ENCODE assay signal across 8 cellular contexts in genomic region chr19:48646192-48646911, GRCh38. TPM values are rescaled to one million over a fixed set of nuclear protein-coding genes. Genes with fewer than 3 reads are reported as not detected.
DNase-seq lines count a peak whose midpoint lies in the region; ATAC-seq and TF ChIP-seq lines count a peak whose summit lies in the region.

No MANE protein-coding gene starts in this region.

- no peaks in the 10 kb centered on the region for H3K79me2 ChIP-seq in HCT116 (ENCODE audit: insufficient read depth, low read length)

- ATAC-seq in HCT116, result peak; percentile 83

- H3K4me3 ChIP-seq in HCT116 (replicated peaks in 1 of 2; ENCODE audit: low read depth in 1 of 2, low read length in 2 of 2) (peak overlapping the region; percentile 55 to 58), SK-N-MC (peak overlapping the region; percentile 85), ovary (peak overlapping the region; percentile 56), thymus (ENCODE audit: low read length) (peak overlapping the region; percentile 65)

- peak overlapping the region; percentile 85 for H3K4me2 ChIP-seq in HCT116 (ENCODE audit: low read length)

- H2AFZ ChIP-seq in HCT116 (ENCODE audit: low read depth, low read length, poor library complexity, severe bottlenecking), result no peak overlapping the region

- H3K9me3 ChIP-seq in HCT116 (ENCODE audit: control insufficient read depth in 1 of 2, insufficient read depth in 1 of 2, low read depth in 1 of 2, low read length in 2 of 2) (no peaks in the 10 kb centered on the region), SK-N-MC (ENCODE audit: low read depth, low read length) (no peaks in the 10 kb centered on the region), ovary (no peaks in the 10 kb centered on the region), thymus (ENCODE audit: control insufficient read depth) (no peaks in the 10 kb centered on the region)

- POLR2A ChIA-PET in HCT116 (lab: Charles Lee), result interaction anchor here (0.7 to 2.5 kb wide), 15 partner anchors 9 to 1361 kb away, joined by 3 to 27 read pairs (median 4); partner anchors contain the start of genes DBP, FUT2, PPP1R15A and RPL18

- TF ChIP-seq CTCF in HCT116 (IDR thresholded peaks at IDR 0.05 in 2 of 3, conservative IDR thresholded peaks at IDR 0.05 in 1 of 3; ENCODE audit: borderline replicate concordance in 1 of 3, insufficient read depth in 1 of 3, low read depth in 2 of 3, low read length in 2 of 3) (peak in 2 of 3 experiments; percentile 83 to 91; a peak in 5 of 6 replicates), ovary (IDR thresholded peaks at IDR 0.05) (peak; percentile 94 to 95 (median 94))

- H3K4me1 ChIP-seq in HCT116 (ENCODE audit: control insufficient read depth in 1 of 2, insufficient read depth in 2 of 2, low read length in 2 of 2) (peaks cover 19 to 54% of the 10 kb centered on the region in 2 experiments), ovary (ENCODE audit: insufficient read depth) (peaks cover 4% of the 10 kb centered on the region), thymus (ENCODE audit: control insufficient read depth, insufficient read depth, low read length) (peaks cover 24% of the 10 kb centered on the region)

- no peaks in the 10 kb centered on the region for H4K20me1 ChIP-seq in HCT116 (ENCODE audit: insufficient read depth)

- 0% methylated on average over 33 to 35 of the region's 36 CpGs for WGBS in ovary, 3 donors
- WGBS in thymus, result under 1% methylated on average over 33 of the region's 36 CpGs

- DNase-seq in EH (ENCODE audit: low read depth) (peak; percentile 84), HCT116 (ENCODE audit: low read depth, low spot score) (peak; percentile 77), NAMALWA (ENCODE audit: low spot score) (peak; percentile 94), SK-N-MC (ENCODE audit: low read depth, low spot score) (no peak), head of caudate nucleus (peak; percentile 72 to 96 (median 91)), ovary (peak; percentile 93 to 95 (median 94))
- DNase-seq in activated naive CD4-positive, alpha-beta T cell treated with anti-CD3 and anti-CD28 coated beads, Interleukin-2, amount 50 U/mL, for 16 hours, result peak; percentile 92

- no peaks in the 10 kb centered on the region for H3K9me2 ChIP-seq in HCT116 (ENCODE audit: insufficient read depth)

- H3K9ac ChIP-seq in HCT116 (ENCODE audit: low read length) (peak overlapping the region; percentile 56), SK-N-MC (ENCODE audit: insufficient read length) (peak overlapping the region; percentile 37)

- RAD21 ChIA-PET in HCT116 (lab: Charles Lee; ENCODE audit: low non-redundant PET in 1 of 2, low total read pairs in 2 of 2, uncharacterized antibody in 2 of 2, unreplicated experiment in 2 of 2), result interaction anchor here (0.9 to 1.4 kb wide), 4 partner anchors 29 to 197 kb away, joined by 3 to 5 read pairs (median 3); no protein-coding TSS in a partner anchor

- H3K27me3 ChIP-seq in HCT116 (ENCODE audit: insufficient read depth, low read length) (no peaks in the 10 kb centered on the region), ovary (no peaks in the 10 kb centered on the region), thymus (ENCODE audit: control insufficient read depth, insufficient read depth) (no peaks in the 10 kb centered on the region)

- TF ChIP-seq POLR2A in HCT116 (IDR thresholded peaks at IDR 0.05; ENCODE audit: borderline replicate concordance, extremely low read depth, insufficient read depth, insufficient read length), result no peak
- TF ChIP-seq POLR2A in ovary (IDR thresholded peaks at IDR 0.05), result peak; percentile 71

- no TSS peak for BruUV-seq in HCT116 (replicated peaks; lab: Mats Ljungman, UMichigan)

- peak overlapping the region; percentile 83 for H3K27ac ChIP-seq in HCT116 (ENCODE audit: low read depth, low read length)
- peak overlapping the region; percentile 68 for H3K27ac ChIP-seq in SK-N-MC
- H3K27ac ChIP-seq in ovary, result peak overlapping the region; percentile 92 to 97
- peak overlapping the region; percentile 90 for H3K27ac ChIP-seq in thymus (ENCODE audit: low read depth)

- CTCF ChIA-PET in HCT116 (lab: Charles Lee), result interaction anchor here (0.7 to 2.4 kb wide), 15 partner anchors 9 to 325 kb away, joined by 3 to 14 read pairs (median 5); partner anchors contain the start of genes FUT2, RPL18 and SPHK2

- TF ChIP-seq EP300 in ovary (IDR thresholded peaks at IDR 0.05), result no peak

- no peaks in the 10 kb centered on the region for H3K36me3 ChIP-seq in HCT116 (ENCODE audit: control insufficient read depth in 1 of 2, insufficient read depth in 2 of 2, low read length in 2 of 2)
- H3K36me3 ChIP-seq in SK-N-MC (ENCODE audit: insufficient read depth, low read length), result no peaks in the 10 kb centered on the region
- H3K36me3 ChIP-seq in ovary, result no peaks in the 10 kb centered on the region
- no peaks in the 10 kb centered on the region for H3K36me3 ChIP-seq in thymus (ENCODE audit: control insufficient read depth, insufficient read depth)

- TF ChIP-seq RAD21 in HCT116 (IDR thresholded peaks at IDR 0.05; ENCODE audit: low read depth), result peak; percentile 95

- intact Hi-C loops in HCT116 (cut with micrococcal nuclease), result loop anchor here (2.0 kb wide), 3 partner anchors 142 to 196 kb away; no protein-coding TSS in a partner anchor
- intact Hi-C loops in head of caudate nucleus (cut with DNase I), result loop anchor here (2.0 to 10.0 kb wide), 2 partner anchors 68 to 188 kb away; partner anchors contain the start of gene HSD17B14
- intact Hi-C loops in ovary (cut with DNase I), result loop anchor here in 2 of 4 donors (5.0 to 10.0 kb wide), 3 partner anchors 68 to 321 kb away; partner anchors contain the start of genes FTL (in 1 of the 2) and MAMSTR (in 1 of the 2)

TF ChIP-seq in HCT116, 20 proteins besides CTCF, POLR2A, EP300 and RAD21:
- peak; percentile 84 for TF ChIP-seq EGR1 (IDR thresholded peaks at IDR 0.05; ENCODE audit: low read depth)
- TF ChIP-seq YY1 (IDR thresholded peaks at IDR 0.05; ENCODE audit: extremely low read depth, insufficient replicate concordance, low read depth, low read length), result peak; percentile 49
- TF ChIP-seq EZH2phosphoT487 (IDR thresholded peaks at IDR 0.05; ENCODE audit: borderline replicate concordance), result no peak
- no peak for TF ChIP-seq EZH2 (IDR thresholded peaks at IDR 0.05)
- TF ChIP-seq FOSL1 (IDR thresholded peaks at IDR 0.05; ENCODE audit: low read depth), result no peak
- TF ChIP-seq MAX (IDR thresholded peaks at IDR 0.05), result peak; percentile 88; the same call in 1 of the 2 replicates
- no peak for TF ChIP-seq SIN3A (IDR thresholded peaks at IDR 0.05; ENCODE audit: low read depth)
- TF ChIP-seq SP1 (IDR thresholded peaks at IDR 0.05; ENCODE audit: low read depth), result peak; percentile 79
- no peak for TF ChIP-seq JUND (IDR thresholded peaks at IDR 0.05)
- no peak for TF ChIP-seq ZBTB33 (IDR thresholded peaks at IDR 0.05; ENCODE audit: extremely low read depth, insufficient replicate concordance, low read length)
TF ChIP-seq in HCT116: peak in this region for 4.

RNA-seq across cellular contexts. Expression of gene CA11, which starts 0.4 kb away (rescaled TPM):
- 29.6 TPM for total RNA-seq in HCT116 (2021; ENCODE audit: unreplicated experiment)
- 36.9 and 43.3 TPM in 2 replicates for polyA plus RNA-seq in HCT116 (2012)
- total RNA-seq in ovary, result 10 to 100 TPM; 14.9 to 52.5 (median 40.8) TPM
- polyA plus RNA-seq in ovary, result 10 to 100 TPM; 43.1 to 53.1 TPM
- 15.3 TPM for polyA plus RNA-seq in thymus

RNA-seq across cellular contexts. Expression of gene DBP, which starts 9.2 kb away (rescaled TPM):
- total RNA-seq in HCT116 (2021; ENCODE audit: unreplicated experiment) (45.9 TPM), ovary (10 to 100 TPM; 19.7 to 69.8 (median 34.6) TPM)
- polyA plus RNA-seq in HCT116 (2012), result 74.3 and 81.3 TPM in 2 replicates
- polyA plus RNA-seq in ovary (10 to 100 TPM; 19.8 to 29.0 TPM), thymus (21.2 TPM)

RNA-seq across cellular contexts. Expression of gene NTN5, which starts 26.5 kb away (rescaled TPM):
- 3.1 TPM for total RNA-seq in HCT116 (2021; ENCODE audit: unreplicated experiment)
- 1.4 and 1.6 TPM in 2 replicates for polyA plus RNA-seq in HCT116 (2012)
- 1 to 10 TPM in 6 of 7 donors, under 1 TPM in 1; 0.23 to 3.8 (median 2.2) TPM for total RNA-seq in ovary
- 1 to 10 TPM in 1 of 2 donors, under 1 TPM in 1; 0.55 to 1.4 TPM for polyA plus RNA-seq in ovary
- polyA plus RNA-seq in thymus, result 3.5 TPM

RNA-seq across cellular contexts. Expression of gene SPHK2, which starts 27.0 kb away (rescaled TPM):
- total RNA-seq in HCT116 (2021; ENCODE audit: unreplicated experiment) (19.9 TPM), ovary (10 to 100 TPM; 12.3 to 37.2 (median 27.0) TPM)
- 5.9 and 6.9 TPM in 2 replicates for polyA plus RNA-seq in HCT116 (2012)
- polyA plus RNA-seq in ovary (10 to 100 TPM in 1 of 2 donors, 1 to 10 TPM in 1; 2.9 to 24.5 TPM), thymus (13.4 TPM)

RNA-seq across cellular contexts. Expression of gene RPL18, which starts 27.4 kb away (rescaled TPM):
- total RNA-seq in HCT116 (2021; ENCODE audit: unreplicated experiment) (2,006 TPM), ovary (1,000 to 10,000 TPM; 2,699 to 8,435 (median 3,584) TPM)
- 3,599 and 4,255 TPM in 2 replicates for polyA plus RNA-seq in HCT116 (2012)
- polyA plus RNA-seq in ovary (1,000 to 10,000 TPM; 1,780 to 6,110 TPM), thymus (2,606 TPM)
